ENCODE assay signal across 17 cellular contexts in the genomic region with DNA sequence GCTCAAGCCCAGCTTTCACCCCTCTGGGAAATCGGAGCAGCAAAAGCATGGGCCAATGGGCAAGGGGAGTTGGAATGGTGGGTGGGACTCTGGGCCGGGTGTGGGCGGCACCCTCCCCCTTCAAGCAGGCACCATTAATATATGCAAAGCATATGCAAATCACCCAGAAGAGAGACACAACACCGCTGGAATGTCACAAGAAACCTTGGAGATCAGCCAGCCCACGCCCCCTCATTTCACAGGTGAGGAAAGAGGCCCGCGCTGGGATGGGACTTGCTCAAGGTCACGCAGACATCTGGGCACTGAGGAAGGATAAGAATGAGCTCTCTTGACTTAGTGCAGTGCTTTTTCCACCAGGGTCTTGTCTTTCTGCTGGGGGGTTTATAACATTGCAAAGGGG. TPM values are rescaled to one million over a fixed set of nuclear protein-coding genes. Genes with fewer than 3 reads are reported as not detected.
DNase-seq lines count a peak whose midpoint lies in the region; FAIRE-seq and TF ChIP-seq lines count a peak whose summit lies in the region.
"Had no signal": no experiment of that assay in that cellular context is flagged by ENCODE, and none has a peak within 500 bp of the region (broad histone marks: within the 10 kb centered on the region; RNA-seq: fewer than 3 reads in every experiment).

No MANE protein-coding gene starts in this region.

- H2AFZ ChIP-seq in H1 (ENCODE audit: low read length) (no peak overlapping the region), trophoblast cell (ENCODE audit: insufficient read depth, low read length, poor library complexity) (no peak overlapping the region)

- POLR2A ChIA-PET in H1 (lab: Charles Lee; ENCODE audit: partially characterized antibody): interaction anchor here (0.7 to 6.5 kb wide), 14 partner anchors 9 to 149 kb away, joined by 3 to 45 read pairs (median 4); no protein-coding TSS in a partner anchor

- peaks cover 2% of the 10 kb centered on the region in 2 experiments for H4K20me1 ChIP-seq in H1 (replicated peaks in 1 of 2; ENCODE audit: control insufficient read depth in 1 of 2, insufficient read depth in 2 of 2, low read length in 2 of 2)

- peaks cover 99% of the 10 kb centered on the region for H3K27me3 Mint-ChIP-seq in Calu3 (ENCODE audit: unreplicated experiment)
- peaks cover 53% of the 10 kb centered on the region for H3K27me3 Mint-ChIP-seq in nephron (ENCODE audit: low read depth)
- peaks cover 42% of the 10 kb centered on the region for H3K27me3 Mint-ChIP-seq in HFFc6 (ENCODE audit: insufficient read depth)

- FAIRE-seq in H1 (lab: Jason Lieb, UNC): no peak
- no peak for FAIRE-seq in HTR-8/SVneo (lab: Jason Lieb, UNC)
- FAIRE-seq: keratinocyte had no signal

- peaks cover 13% of the 10 kb centered on the region for H3K36me3 Mint-ChIP-seq in Calu3 (ENCODE audit: insufficient read depth, unreplicated experiment)
- H3K36me3 Mint-ChIP-seq in nephron (ENCODE audit: low read depth): no peaks in the 10 kb centered on the region
- H3K36me3 Mint-ChIP-seq in HFFc6 (ENCODE audit: low read depth): no peaks in the 10 kb centered on the region

- no TSS peak for BruUV-seq in Calu3 (replicated peaks; lab: Mats Ljungman, UMichigan)

- peaks cover 0 to 3% of the 10 kb centered on the region in 2 experiments; a peak in 1 of 4 replicates for H3K79me2 ChIP-seq in H1 (ENCODE audit: control insufficient read depth in 1 of 2, insufficient read depth in 2 of 2, low read length in 2 of 2)
- no peaks in the 10 kb centered on the region for H3K79me2 ChIP-seq in trophoblast cell (ENCODE audit: control insufficient read depth, insufficient read depth, low read length, poor library complexity)

- no peaks in the 10 kb centered on the region for H3K9me3 Mint-ChIP-seq in Calu3 (ENCODE audit: low read depth, unreplicated experiment)
- no peaks in the 10 kb centered on the region for H3K9me3 Mint-ChIP-seq in nephron
- H3K9me3 Mint-ChIP-seq in HFFc6: no peaks in the 10 kb centered on the region
- H3K9me3 Mint-ChIP-seq: activated CD4-positive, alpha-beta memory T cell treated with anti-CD3 and anti-CD28 coated beads, Interleukin-2, amount 10 ng/mL, durations not matched to agents 7 days and 5 days; activated T-cell treated with anti-CD3 and anti-CD28 coated beads, Interleukin-2, amount 50 U/mL, for 4 hours; stimulated activated naive CD8-positive, alpha-beta T cell treated with anti-CD3 and anti-CD28 coated beads, Interleukin-15, Interleukin-2, amounts not matched to agents 100 ng/mL and 50 ng/mL, for 24 hours had no signal

- no peak overlapping the region for H3K23ac ChIP-seq in H1 (ENCODE audit: insufficient read length)
- H3K23ac ChIP-seq in trophoblast cell (ENCODE audit: low read length): no peak overlapping the region

- H4K91ac ChIP-seq in H1 (replicated peaks; ENCODE audit: insufficient read length, low read length) (no peak overlapping the region), trophoblast cell (ENCODE audit: low read depth, low read length) (no peak overlapping the region)

- H3K4me1 ChIP-seq in HUES64 (ENCODE audit: insufficient read depth, low read length) (peaks cover 57% of the 10 kb centered on the region), H1 (replicated peaks in 1 of 4; ENCODE audit: control insufficient read depth in 3 of 4, insufficient read depth in 4 of 4, low read length in 3 of 4) (peaks cover 16 to 57% (median 49%) of the 10 kb centered on the region in 4 experiments), trophoblast cell (ENCODE audit: control insufficient read depth in 1 of 2, insufficient read depth in 2 of 2, low read length in 2 of 2) (peaks cover 16 to 18% of the 10 kb centered on the region in 2 experiments)

- 0 out of 2 replicates have a peak overlapping the region, but pooled peaks have one; percentile 56 for H2BK12ac ChIP-seq in H1 (ENCODE audit: low read depth, low read length)
- H2BK12ac ChIP-seq in trophoblast cell (ENCODE audit: low read length): no peak overlapping the region

- H3K4me3 Mint-ChIP-seq in Calu3 (ENCODE audit: low read depth, unreplicated experiment) (no peak overlapping the region), nephron (peak overlapping the region in 2 of 3 experiments; percentile 52 to 68), HFFc6 (no peak overlapping the region)
- H3K4me3 Mint-ChIP-seq: activated CD4-positive, alpha-beta memory T cell treated with anti-CD3 and anti-CD28 coated beads, Interleukin-2, amount 10 ng/mL, durations not matched to agents 7 days and 5 days; activated T-cell treated with anti-CD3 and anti-CD28 coated beads, Interleukin-2, amount 50 U/mL, for 4 hours; stimulated activated naive CD8-positive, alpha-beta T cell treated with anti-CD3 and anti-CD28 coated beads, Interleukin-15, Interleukin-2, amounts not matched to agents 100 ng/mL and 50 ng/mL, for 24 hours had no signal

- peak overlapping the region; percentile 12; the same call in 1 of the 2 replicates for H2BK15ac ChIP-seq in H1 (ENCODE audit: low read length)

- no peak overlapping the region for H3K9ac ChIP-seq in HUES64 (ENCODE audit: low read depth, low read length)
- no peak overlapping the region for H3K9ac ChIP-seq in H1 (replicated peaks in 1 of 4; ENCODE audit: extremely low read depth in 1 of 4, low read depth in 3 of 4, low read length in 3 of 4)
- no peak overlapping the region for H3K9ac ChIP-seq in trophoblast cell (ENCODE audit: low read length)
- H3K9ac ChIP-seq: KMS-11 had no signal

- H3K56ac ChIP-seq in H1 (replicated peaks; ENCODE audit: insufficient read length, low read depth, low read length): no peak overlapping the region

- H4K8ac ChIP-seq in H1 (ENCODE audit: extremely low read depth, insufficient read depth, low read length) (no peak overlapping the region), trophoblast cell (ENCODE audit: low read depth, low read length) (no peak overlapping the region)

- H3K4me1 Mint-ChIP-seq in Calu3 (ENCODE audit: low read depth, unreplicated experiment) (peaks cover 21% of the 10 kb centered on the region), nephron (peaks cover 63% of the 10 kb centered on the region), HFFc6 (ENCODE audit: low read depth) (no peaks in the 10 kb centered on the region)
- H3K4me1 Mint-ChIP-seq: activated CD4-positive, alpha-beta memory T cell treated with anti-CD3 and anti-CD28 coated beads, Interleukin-2, amount 10 ng/mL, durations not matched to agents 7 days and 5 days had no signal

- TF ChIP-seq CTCF in Calu3 (IDR thresholded peaks at IDR 0.05; ENCODE audit: unreplicated experiment) (no peak), H1 (IDR thresholded peaks at IDR 0.05; ENCODE audit: control extremely low read depth in 1 of 3, insufficient read depth in 1 of 3, low read depth in 1 of 3, low read length in 3 of 3) (no peak), nephron (IDR thresholded peaks at IDR 0.05; ENCODE audit: unreplicated experiment in 3 of 3) (no peak), HFFc6 (IDR thresholded peaks at IDR 0.05) (no peak)

- H4K12ac ChIP-seq in trophoblast cell (ENCODE audit: low read depth, low read length): no peak overlapping the region

- H2AK5ac ChIP-seq in H1 (ENCODE audit: low read depth, low read length) (peak overlapping the region; percentile 94; the same call in 1 of the 2 replicates), trophoblast cell (ENCODE audit: low read length) (no peak overlapping the region)

- H3K79me1 ChIP-seq in H1 (ENCODE audit: low read depth, low read length): 0 out of 2 replicates have a peak, but pooled peaks cover 8% of the 10 kb centered on the region
- H3K79me1 ChIP-seq in trophoblast cell (ENCODE audit: low read length): no peaks in the 10 kb centered on the region

- peak overlapping the region; percentile 83; the same call in 1 of the 2 replicates for H2BK20ac ChIP-seq in H1 (ENCODE audit: low read length)

- no peak overlapping the region for H3K4ac ChIP-seq in H1 (replicated peaks; ENCODE audit: insufficient read length, low read depth, low read length)
- H3K4ac ChIP-seq in trophoblast cell (ENCODE audit: low read depth, low read length): no peak overlapping the region

- 0 out of 2 replicates have a peak overlapping the region, but pooled peaks have one; percentile 96 for H3K18ac ChIP-seq in H1 (ENCODE audit: extremely low read depth, low read length)
- H3K18ac ChIP-seq in trophoblast cell (ENCODE audit: low read length): no peak overlapping the region

- H3K14ac ChIP-seq in H1 (ENCODE audit: insufficient read length) (no peak overlapping the region), trophoblast cell (ENCODE audit: low read length) (no peak overlapping the region)

- H3K23me2 ChIP-seq in H1 (ENCODE audit: low read depth, low read length): peaks cover 8% of the 10 kb centered on the region; the same call in 1 of the 2 replicates

- H2BK120ac ChIP-seq in H1 (replicated peaks; ENCODE audit: low read depth, low read length): no peak overlapping the region
- no peak overlapping the region for H2BK120ac ChIP-seq in trophoblast cell (ENCODE audit: insufficient read depth, low read length, poor library complexity)

- CTCF ChIA-PET in Calu3 (lab: Charles Lee): interaction anchor here (0.8 to 1.6 kb wide), 3 partner anchors 12 to 42 kb away, joined by 3 to 8 read pairs (median 4); no protein-coding TSS in a partner anchor
- CTCF ChIA-PET in H1 (lab: Charles Lee; ENCODE audit: partially characterized antibody): interaction anchor here (0.6 to 32.0 kb wide), 7 partner anchors 9 to 154 kb away, joined by 3 to 914 read pairs (median 6); partner anchors contain the start of gene EPOP

- no peak for TF ChIP-seq POLR2A in H1 (IDR thresholded peaks at IDR 0.05; ENCODE audit: control extremely low read depth in 1 of 2, low read depth in 2 of 2, low read length in 2 of 2)

- H4K5ac ChIP-seq in H1 (ENCODE audit: insufficient read length, low read depth, low read length): no peak overlapping the region

- H3K27me3 ChIP-seq in HUES64 (ENCODE audit: insufficient read depth, low read length): peaks cover 33% of the 10 kb centered on the region
- peaks cover 2 to 28% (median 24%) of the 10 kb centered on the region in 4 experiments for H3K27me3 ChIP-seq in H1 (replicated peaks in 1 of 4; ENCODE audit: control insufficient read depth in 3 of 4, extremely low read depth in 1 of 4, insufficient read depth in 3 of 4, low read length in 3 of 4)
- H3K27me3 ChIP-seq in trophoblast cell (ENCODE audit: insufficient read depth, low read length): peaks cover 17% of the 10 kb centered on the region

- peak; percentile 46 for DNase-seq in Calu3
- no peak for DNase-seq in H1 (ENCODE audit: low read depth in 1 of 2, low spot score in 2 of 2)
- DNase-seq in HTR-8/SVneo (ENCODE audit: insufficient read length, low spot score): no peak
- DNase-seq in trophoblast cell: no peak
- DNase-seq in NCI-H2171 (lab: John Stamatoyannopoulos, UW): no peak
- DNase-seq in HFFc6: no peak
- DNase-seq: activated CD4-positive, alpha-beta memory T cell treated with anti-CD3 and anti-CD28 coated beads, Interleukin-2, amount 10 ng/mL, durations not matched to agents 7 days and 5 days; activated T-cell treated with anti-CD3 and anti-CD28 coated beads, Interleukin-2, amount 50 U/mL, for 4 hours; EL; esophagus squamous epithelium; NCI-H2171 treated with DMSO at 0.1 percent for 48 hours had no signal

- H3K4me3 ChIP-seq in HUES64 (ENCODE audit: low read length): peak overlapping the region; percentile 48; the same call in 1 of the 2 replicates
- peak overlapping the region in 1 of 4 experiments; percentile 55; a peak in 2 of 8 replicates for H3K4me3 ChIP-seq in H1 (ENCODE audit: extremely low read depth in 1 of 4, insufficient read depth in 2 of 4, low read depth in 3 of 4, low read length in 4 of 4)
- H3K4me3 ChIP-seq in trophoblast cell (ENCODE audit: low read depth, low read length): no peak overlapping the region
- H3K4me3 ChIP-seq: cardiac muscle cell, esophagus squamous epithelium had no signal

- H3K27ac ChIP-seq in HUES64 (ENCODE audit: low read depth, low read length): peak overlapping the region; percentile 31; the same call in 1 of the 2 replicates
- no peak overlapping the region for H3K27ac ChIP-seq in H1 (ENCODE audit: low read depth, low read length)
- H3K27ac ChIP-seq in trophoblast cell (ENCODE audit: low read depth, low read length): no peak overlapping the region
- H3K27ac ChIP-seq: cardiac muscle cell, esophagus squamous epithelium, KMS-11 had no signal

- peak overlapping the region; percentile 90 to 92 for H3K4me2 ChIP-seq in H1 (ENCODE audit: insufficient read depth in 1 of 2, low read depth in 2 of 2, low read length in 2 of 2)
- H3K4me2 ChIP-seq in trophoblast cell (ENCODE audit: low read length): no peak overlapping the region
- H3K4me2 ChIP-seq: KMS-11 had no signal

- TF ChIP-seq RAD21 in H1 (IDR thresholded peaks at IDR 0.05 in 1 of 2, conservative IDR thresholded peaks at IDR 0.05 in 1 of 2; ENCODE audit: low read depth in 2 of 2, low read length in 2 of 2): no peak

- H3K9me3 ChIP-seq in HUES64 (ENCODE audit: insufficient read depth, low read depth, low read length): no peaks in the 10 kb centered on the region
- no peaks in the 10 kb centered on the region for H3K9me3 ChIP-seq in H1 (ENCODE audit: insufficient read depth in 2 of 2, low read depth in 1 of 2, low read length in 1 of 2)
- H3K9me3 ChIP-seq in trophoblast cell (ENCODE audit: insufficient read depth, low read depth, low read length): peaks cover 3% of the 10 kb centered on the region
- H3K9me3 ChIP-seq: esophagus squamous epithelium had no signal

- intact Hi-C loops in Calu3 (cut with micrococcal nuclease; ENCODE audit: unreplicated experiment): no loop called here

- H3K36me3 ChIP-seq in HUES64 (ENCODE audit: insufficient read depth, low read length) (no peaks in the 10 kb centered on the region), H1 (ENCODE audit: control insufficient read depth in 2 of 4, insufficient read depth in 4 of 4, low read length in 3 of 4) (no peaks in the 10 kb centered on the region), trophoblast cell (ENCODE audit: control insufficient read depth in 1 of 2, insufficient read depth in 2 of 2, low read length in 2 of 2) (no peaks in the 10 kb centered on the region)
- H3K36me3 ChIP-seq: cardiac muscle cell, esophagus squamous epithelium had no signal

- H3K27ac Mint-ChIP-seq in Calu3 (ENCODE audit: unreplicated experiment): no peak overlapping the region
- peak overlapping the region in 2 of 3 experiments; percentile 76 to 93 for H3K27ac Mint-ChIP-seq in nephron
- H3K27ac Mint-ChIP-seq in HFFc6: no peak overlapping the region
- H3K27ac Mint-ChIP-seq: activated CD4-positive, alpha-beta memory T cell treated with anti-CD3 and anti-CD28 coated beads, Interleukin-2, amount 10 ng/mL, durations not matched to agents 7 days and 5 days; stimulated activated naive CD8-positive, alpha-beta T cell treated with anti-CD3 and anti-CD28 coated beads, Interleukin-15, Interleukin-2, amounts not matched to agents 100 ng/mL and 50 ng/mL, for 24 hours had no signal

- TF ChIP-seq EP300 in H1 (IDR thresholded peaks at IDR 0.05; ENCODE audit: borderline replicate concordance in 1 of 2, low read depth in 2 of 2, low read length in 2 of 2): no peak

- H2BK5ac ChIP-seq in H1 (ENCODE audit: low read depth, low read length) (peak overlapping the region; percentile 26; the same call in 1 of the 2 replicates), trophoblast cell (ENCODE audit: low read depth, low read length, poor library complexity) (no peak overlapping the region)

- 49% methylated on average over 7 of the region's 8 CpGs for WGBS in HUES64
- WGBS in H1 (ENCODE audit: extremely low coverage in 1 of 2, insufficient coverage in 1 of 2, insufficient read length in 1 of 2, insufficient replicate concordance in 2 of 2, low coverage in 1 of 2, low lambda C conversion rate in 2 of 2, missing lambda C conversion rate in 1 of 2), 2 experiments: 67% methylated on average over 8 of the region's 8 CpGs; no CpG with 5 or more reads in 1 of the 2 experiments
- no CpG with 5 or more reads among the region's 8 CpGs for WGBS in trophoblast cell (ENCODE audit: extremely low coverage, insufficient coverage, insufficient read length)

RNA-seq across cellular contexts. Expression of gene SRCIN1, which starts 4.8 kb away (rescaled TPM):
- total RNA-seq in Calu3 (2022): 46.6 and 46.7 TPM in 2 replicates
- 3.4 TPM for polyA plus RNA-seq in HUES64 (2013, experiment 1 of 2)
- 5.0 TPM for polyA plus RNA-seq in HUES64 (2013, experiment 2 of 2)
- total RNA-seq in H1 (2021; fragmentation: NEBNext Ultra II Directional; extraction: Animal tissue kit (Norgen Biotek cat#: 25700)): 3.8 and 4.1 TPM in 2 replicates
- polyA plus RNA-seq in H1 (2011; rRNA removed): 2.8 and 4.2 TPM in 2 replicates
- 2.3 TPM for polyA plus RNA-seq in H1 (2011; cell fraction: cytosol; rRNA removed)
- polyA plus RNA-seq in H1 (2011; cell fraction: nucleus; rRNA removed): 14.3 TPM
- polyA plus RNA-seq in H1 (2012, experiment 1 of 2): 5.2 to 6.7 TPM (median 6.1 TPM) in 4 replicates
- 2.0 TPM for polyA plus RNA-seq in H1 (2012, experiment 2 of 2)
- polyA plus RNA-seq in H1 (2013, experiment 1 of 2): 1.7 TPM
- 1.3 TPM for polyA plus RNA-seq in H1 (2013, experiment 2 of 2)
- polyA minus RNA-seq in H1 (2011; rRNA and poly(A)+ RNA removed): 2.0 and 3.7 TPM in 2 replicates
- polyA minus RNA-seq in H1 (2011; cell fraction: cytosol; rRNA and poly(A)+ RNA removed): 5.5 TPM
- polyA minus RNA-seq in H1 (2011; cell fraction: nucleus; rRNA and poly(A)+ RNA removed): 9.6 TPM
- 0.29 and 0.31 TPM in 2 replicates for polyA plus RNA-seq in trophoblast cell (2013)
- total RNA-seq in HFFc6 (2021; fragmentation: NEBNext Ultra II Directional; extraction: Animal tissue kit (Norgen Biotek cat#: 25700)): not detected

Comparison
In these comparisons a context has a peak if more than half of its experiments do, and no peak if none do; other contexts are left out.
1. H3K27ac Mint-ChIP-seq: peak in nephron (2 of 3); none in Calu3 (single experiment) and HFFc6 (single experiment).
2. H3K4me3 Mint-ChIP-seq: peak in nephron (2 of 3); none in Calu3 (single experiment) and HFFc6 (single experiment).